In genomic region chr11:111633756-111634362, GRCh38 we compare ENCODE assay signal across 1 cellular context.
TF ChIP-seq lines count a peak whose summit lies in the region.

No MANE protein-coding gene starts in this region.

TF ChIP-seq in HCT116, 20 proteins besides CTCF, POLR2A, EP300 and RAD21 (continued from another document):
- TF ChIP-seq, protein P1, sequence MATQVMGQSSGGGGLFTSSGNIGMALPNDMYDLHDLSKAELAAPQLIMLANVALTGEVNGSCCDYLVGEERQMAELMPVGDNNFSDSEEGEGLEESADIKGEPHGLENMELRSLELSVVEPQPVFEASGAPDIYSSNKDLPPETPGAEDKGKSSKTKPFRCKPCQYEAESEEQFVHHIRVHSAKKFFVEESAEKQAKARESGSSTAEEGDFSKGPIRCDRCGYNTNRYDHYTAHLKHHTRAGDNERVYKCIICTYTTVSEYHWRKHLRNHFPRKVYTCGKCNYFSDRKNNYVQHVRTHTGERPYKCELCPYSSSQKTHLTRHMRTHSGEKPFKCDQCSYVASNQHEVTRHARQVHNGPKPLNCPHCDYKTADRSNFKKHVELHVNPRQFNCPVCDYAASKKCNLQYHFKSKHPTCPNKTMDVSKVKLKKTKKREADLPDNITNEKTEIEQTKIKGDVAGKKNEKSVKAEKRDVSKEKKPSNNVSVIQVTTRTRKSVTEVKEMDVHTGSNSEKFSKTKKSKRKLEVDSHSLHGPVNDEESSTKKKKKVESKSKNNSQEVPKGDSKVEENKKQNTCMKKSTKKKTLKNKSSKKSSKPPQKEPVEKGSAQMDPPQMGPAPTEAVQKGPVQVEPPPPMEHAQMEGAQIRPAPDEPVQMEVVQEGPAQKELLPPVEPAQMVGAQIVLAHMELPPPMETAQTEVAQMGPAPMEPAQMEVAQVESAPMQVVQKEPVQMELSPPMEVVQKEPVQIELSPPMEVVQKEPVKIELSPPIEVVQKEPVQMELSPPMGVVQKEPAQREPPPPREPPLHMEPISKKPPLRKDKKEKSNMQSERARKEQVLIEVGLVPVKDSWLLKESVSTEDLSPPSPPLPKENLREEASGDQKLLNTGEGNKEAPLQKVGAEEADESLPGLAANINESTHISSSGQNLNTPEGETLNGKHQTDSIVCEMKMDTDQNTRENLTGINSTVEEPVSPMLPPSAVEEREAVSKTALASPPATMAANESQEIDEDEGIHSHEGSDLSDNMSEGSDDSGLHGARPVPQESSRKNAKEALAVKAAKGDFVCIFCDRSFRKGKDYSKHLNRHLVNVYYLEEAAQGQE (IDR thresholded peaks at IDR 0.05; ENCODE audit: low read depth): no peak
- no peak for TF ChIP-seq YY1 (IDR thresholded peaks at IDR 0.05; ENCODE audit: extremely low read depth, insufficient replicate concordance, low read depth, low read length)
- TF ChIP-seq SIN3A (IDR thresholded peaks at IDR 0.05; ENCODE audit: low read depth): no peak
- TF ChIP-seq, protein P2, sequence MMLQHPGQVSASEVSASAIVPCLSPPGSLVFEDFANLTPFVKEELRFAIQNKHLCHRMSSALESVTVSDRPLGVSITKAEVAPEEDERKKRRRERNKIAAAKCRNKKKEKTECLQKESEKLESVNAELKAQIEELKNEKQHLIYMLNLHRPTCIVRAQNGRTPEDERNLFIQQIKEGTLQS (IDR thresholded peaks at IDR 0.05): no peak
- no peak for TF ChIP-seq TCF7L2 (IDR thresholded peaks at IDR 0.05; ENCODE audit: borderline replicate concordance, extremely low read depth, insufficient read depth, insufficient read length)
- TF ChIP-seq SRF (IDR thresholded peaks at IDR 0.05; ENCODE audit: low read depth): no peak
- TF ChIP-seq ZFX (IDR thresholded peaks at IDR 0.05): no peak
- no peak for TF ChIP-seq FOSL1 (IDR thresholded peaks at IDR 0.05; ENCODE audit: low read depth)
- TF ChIP-seq EZH2 (IDR thresholded peaks at IDR 0.05): no peak
- no peak for TF ChIP-seq EZH2phosphoT487 (IDR thresholded peaks at IDR 0.05; ENCODE audit: borderline replicate concordance)
TF ChIP-seq in HCT116: peak in this region for 0.
